35 cellular contexts compared by ENCODE assay signal in genomic region chr18:61248589-61248988, GRCh38.
"Had no signal": no experiment of that assay in that cellular context is flagged by ENCODE, and none has a peak within 500 bp of the region (broad histone marks: within the 10 kb centered on the region; RNA-seq: fewer than 3 reads in every experiment).

No MANE protein-coding gene starts in this region.

- H3K4me1 ChIP-seq: SJCRH30 had no signal

- DNase-seq: Kasumi-1, MG63, MV-4-11, NCI-H1048, NCI-H1092 treated with DMSO at 0.1 percent for 48 hours, NCI-H1105 treated with DMSO at 0.1 percent for 48 hours, NCI-H1417, NCI-H1436, NCI-H146, NCI-H1694, NCI-H187, NCI-H1930, NCI-H2029 treated with DMSO at 0.1 percent for 48 hours, NCI-H2081 treated with DMSO at 0.1 percent for 48 hours, NCI-H2107, NCI-H2171, NCI-H226, NCI-H446 treated with DMSO at 0.1 percent for 48 hours, NCI-H510A, NCI-H524, NCI-H526, NCI-H69, NCI-H748 treated with DMSO at 0.1 percent for 48 hours, NCI-H82, PC-9, SHP77, SIG-M5, SJCRH30, T-cell had no signal

- ATAC-seq: Panc1, Right ventricle myocardium inferior, SK-N-SH treated with all-trans-retinoic acid at 6 μM for 48 hours, T-cell had no signal

- H3K4me3 ChIP-seq: MG63, PC-9, SJCRH30, SK-N-MC had no signal

- H3K36me3 ChIP-seq: MG63, SJCRH30 had no signal

- H3K27me3 ChIP-seq: MG63, SJCRH30 had no signal

- H3K27ac ChIP-seq: PC-9, RWPE1, SJCRH30, SK-N-MC had no signal

- FAIRE-seq: RCC 7860 had no signal

- H2AFZ ChIP-seq: PC-9 had no signal

- H3K9me3 ChIP-seq: MG63, SJCRH30 had no signal

- H3K4me2 ChIP-seq: PC-9 had no signal
